ENCODE assay signal across 27 cellular contexts in the genomic region with DNA sequence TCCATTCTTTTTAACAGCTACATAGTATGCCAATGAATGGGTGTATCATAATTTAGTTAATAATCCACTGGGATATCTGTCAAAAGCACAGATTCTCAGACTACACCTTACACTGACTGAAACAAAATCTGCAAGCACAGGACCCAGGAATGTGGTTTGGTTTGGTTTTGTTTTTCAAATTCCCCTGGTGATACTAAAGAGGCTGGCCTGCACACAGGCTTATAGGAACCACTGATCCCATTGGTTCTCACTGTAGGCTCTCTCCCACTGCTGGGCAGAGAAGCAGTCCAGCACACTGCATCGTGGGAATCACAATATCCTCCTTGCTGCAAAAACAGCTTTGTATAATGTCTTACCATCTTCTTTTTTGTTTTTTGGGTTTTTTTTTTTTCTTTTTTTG.
"Had no signal": no experiment of that assay in that cellular context is flagged by ENCODE, and none has a peak within 500 bp of the region (broad histone marks: within the 10 kb centered on the region; RNA-seq: fewer than 3 reads in every experiment).

No MANE protein-coding gene starts in this region.

- H3K36me3 Mint-ChIP-seq: naive thymus-derived CD4-positive, alpha-beta T cell; neural progenitor cell; stimulated activated memory B cell treated with anti-CD40 and anti-IgM and Interleukin-4, amounts not matched to agents 10 μg/mL and 1 μg/mL and 100 μg/mL, for 72 hours had no signal

- H3K27ac Mint-ChIP-seq: naive thymus-derived CD4-positive, alpha-beta T cell; nephron; neural progenitor cell; progenitor cell of endocrine pancreas; stimulated activated memory B cell treated with anti-CD40 and anti-IgM and Interleukin-4, amounts not matched to agents 10 μg/mL and 1 μg/mL and 100 μg/mL, for 72 hours; stimulated activated naive CD8-positive, alpha-beta T cell treated with anti-CD3 and anti-CD28 coated beads, Interleukin-15, Interleukin-2, amounts not matched to agents 100 ng/mL and 50 ng/mL, for 24 hours had no signal

- H3K27me3 Mint-ChIP-seq: stimulated activated memory B cell treated with anti-CD40 and anti-IgM and Interleukin-4, amounts not matched to agents 10 μg/mL and 1 μg/mL and 100 μg/mL, for 72 hours had no signal

- H3K9ac ChIP-seq: neural progenitor cell, parathyroid adenoma had no signal

- H3K9me3 Mint-ChIP-seq: naive thymus-derived CD4-positive, alpha-beta T cell; nephron; neural progenitor cell; stimulated activated memory B cell treated with anti-CD40 and anti-IgM and Interleukin-4, amounts not matched to agents 10 μg/mL and 1 μg/mL and 100 μg/mL, for 72 hours; stimulated activated naive CD8-positive, alpha-beta T cell treated with anti-CD3 and anti-CD28 coated beads, Interleukin-15, Interleukin-2, amounts not matched to agents 100 ng/mL and 50 ng/mL, for 24 hours had no signal

- H3K27me3 ChIP-seq: colonic mucosa, esophagus squamous epithelium, heart right ventricle, left lung, neural progenitor cell, tibial nerve, upper lobe of left lung had no signal

- H3K36me3 ChIP-seq: colonic mucosa, esophagus squamous epithelium, heart right ventricle, left lung, neural progenitor cell, thoracic aorta, tibial nerve, upper lobe of left lung had no signal

- H3K9me3 ChIP-seq: colonic mucosa, esophagus squamous epithelium, heart right ventricle, left lung, thoracic aorta, tibial nerve, upper lobe of left lung had no signal

- H3K4me3 ChIP-seq: colonic mucosa, esophagus squamous epithelium, heart right ventricle, left lung, neural progenitor cell, smooth muscle cell, thoracic aorta, tibial nerve, upper lobe of left lung had no signal

- H3K27ac ChIP-seq: colonic mucosa, esophagus squamous epithelium, heart right ventricle, left lung, neural progenitor cell, parathyroid adenoma, thoracic aorta, tibial nerve, upper lobe of left lung had no signal

- H3K4me3 Mint-ChIP-seq: naive thymus-derived CD4-positive, alpha-beta T cell; nephron; neural progenitor cell; stimulated activated memory B cell treated with anti-CD40 and anti-IgM and Interleukin-4, amounts not matched to agents 10 μg/mL and 1 μg/mL and 100 μg/mL, for 72 hours; stimulated activated naive CD8-positive, alpha-beta T cell treated with anti-CD3 and anti-CD28 coated beads, Interleukin-15, Interleukin-2, amounts not matched to agents 100 ng/mL and 50 ng/mL, for 24 hours had no signal

- H3K4me1 Mint-ChIP-seq: naive thymus-derived CD4-positive, alpha-beta T cell; nephron; neural progenitor cell had no signal

- H3K79me2 ChIP-seq: parathyroid adenoma had no signal

- H3K4me1 ChIP-seq: colonic mucosa, esophagus squamous epithelium, neural progenitor cell, parathyroid adenoma, tibial nerve had no signal

- ATAC-seq: heart right ventricle; left cardiac atrium; left lung; naive thymus-derived CD4-positive, alpha-beta T cell; sciatic nerve; stimulated activated memory B cell treated with anti-CD40 and anti-IgM and Interleukin-4, amounts not matched to agents 10 μg/mL and 1 μg/mL and 100 μg/mL, for 72 hours had no signal

- H3K4me2 ChIP-seq: neural progenitor cell, smooth muscle cell had no signal

- DNase-seq: colonic mucosa; dermis blood vessel endothelial cell; effector memory CD4-positive, alpha-beta T cell; esophagus squamous epithelium; foreskin melanocyte; glutamatergic neuron; heart right ventricle; hippocampal formation; left cardiac atrium; left lung; mesendoderm; midbrain; naive thymus-derived CD4-positive, alpha-beta T cell; stimulated activated CD4-positive, alpha-beta T cell treated with anti-CD3 and anti-CD28 coated beads, Interleukin-12 subunit alpha, Interleukin-12 subunit beta, amount 100 ng/mL, for 4 hours; stimulated activated CD4-positive, alpha-beta T cell treated with anti-CD3 and anti-CD28 coated beads, Interleukin-2, amount 100 ng/mL, for 24 hours; stimulated activated CD4-positive, alpha-beta T cell treated with anti-CD3 and anti-CD28 coated beads, Interleukin-4, amount 100 ng/mL, for 4 hours; upper lobe of left lung had no signal

- H2AFZ ChIP-seq: neural progenitor cell, parathyroid adenoma had no signal
